Comparison of ENCODE assay signal across 8 cellular contexts in genomic region chr7:20598479-20599419, GRCh38. TPM values are rescaled to one million over a fixed set of nuclear protein-coding genes. Genes with fewer than 3 reads are reported as not detected.
DNase-seq lines count a peak whose midpoint lies in the region; ATAC-seq and TF ChIP-seq lines count a peak whose summit lies in the region.

No MANE protein-coding gene starts in this region.

- no peak overlapping the region for H3K27ac ChIP-seq in WERI-Rb-1
- H3K27ac ChIP-seq in cardiac muscle cell, result no peak overlapping the region

- DNase-seq in CMK (ENCODE audit: low read depth) (peak; percentile 81), NCI-H2081 treated with DMSO at 0.1 percent for 48 hours (lab: John Stamatoyannopoulos, UW) (peak; percentile 33), WERI-Rb-1 (no peak), cardiac muscle cell (ENCODE audit: low read depth in 1 of 2, low spot score in 1 of 2) (peak; percentile 64 to 78), retinal pigment epithelial cell (ENCODE audit: low read depth) (peak; percentile 58)
- no peak for DNase-seq in activated CD8-positive, alpha-beta memory T cell treated with anti-CD3 and anti-CD28 coated beads, Interleukin-2, amount 50 U/mL, for 4 hours

- H3K4me1 ChIP-seq in cardiac muscle cell (ENCODE audit: low read depth), result no peaks in the 10 kb centered on the region

- ATAC-seq in GM18870 (IDR thresholded peaks at IDR 0.05; ENCODE audit: unreplicated experiment) (peak; percentile 80), HG03064 (IDR thresholded peaks at IDR 0.05; ENCODE audit: low read depth, unreplicated experiment) (peak; percentile 73)

- peak; percentile 56 for TF ChIP-seq CTCF in WERI-Rb-1 (IDR thresholded peaks at IDR 0.05; ENCODE audit: low read depth, low read length)
- TF ChIP-seq CTCF in cardiac muscle cell (IDR thresholded peaks at IDR 0.05; ENCODE audit: low read depth, low read length), result peak; percentile 70
- peak; percentile 73 for TF ChIP-seq CTCF in retinal pigment epithelial cell (conservative IDR thresholded peaks at IDR 0.05; ENCODE audit: low read depth, low read length)

- H3K9me3 ChIP-seq in WERI-Rb-1 (ENCODE audit: severe bottlenecking) (no peaks in the 10 kb centered on the region), cardiac muscle cell (ENCODE audit: low read depth) (no peaks in the 10 kb centered on the region)

- H3K4me3 ChIP-seq in WERI-Rb-1 (ENCODE audit: low read depth, low read length), result no peak overlapping the region
- H3K4me3 ChIP-seq in cardiac muscle cell, result no peak overlapping the region
- H3K4me3 ChIP-seq in retinal pigment epithelial cell (ENCODE audit: low read length), result no peak overlapping the region

- H3K36me3 ChIP-seq in WERI-Rb-1 (no peaks in the 10 kb centered on the region), cardiac muscle cell (no peaks in the 10 kb centered on the region)

- H3K27me3 ChIP-seq in WERI-Rb-1 (ENCODE audit: insufficient read depth, low read depth, severe bottlenecking) (no peaks in the 10 kb centered on the region), cardiac muscle cell (no peaks in the 10 kb centered on the region)

RNA-seq across cellular contexts. Expression of gene ABCB5, which starts 16.7 kb away (rescaled TPM):
- total RNA-seq in cardiac muscle cell, result not detected in 2 replicates
- polyA plus RNA-seq in cardiac muscle cell, result 0.20 TPM in 1 of 2 replicates, not detected in the other

Comparison
In these comparisons a context has a peak if more than half of its experiments do, and no peak if none do; other contexts are left out.
1. DNase-seq: peak in CMK (single experiment), NCI-H2081 treated with DMSO at 0.1 percent for 48 hours (single experiment), cardiac muscle cell (2 of 2) and retinal pigment epithelial cell (single experiment); none in WERI-Rb-1 (single experiment) and activated CD8-positive, alpha-beta memory T cell treated with anti-CD3 and anti-CD28 coated beads, Interleukin-2, amount 50 U/mL, for 4 hours (single experiment).
2. Peak in every context shown above with its lines, with median percentiles within 50 percentile points of each other: CTCF ChIP-seq.